Comparison of ENCODE assay signal across 12 cellular contexts in genomic region chr11:44622721-44623258, GRCh38. TPM values are rescaled to one million over a fixed set of nuclear protein-coding genes. Genes with fewer than 3 reads are reported as not detected.
A peak's percentile ranks its signal among the peaks of the same experiment; 100 is the strongest.
DNase-seq lines count a peak whose midpoint lies in the region; ATAC-seq and TF ChIP-seq lines count a peak whose summit lies in the region.
"Had no signal": no experiment of that assay in that cellular context is flagged by ENCODE, and none has a peak within 500 bp of the region (broad histone marks: within the 10 kb centered on the region; RNA-seq: fewer than 3 reads in every experiment).

No MANE protein-coding gene starts in this region.

- TF ChIP-seq CTCF in neural progenitor cell (IDR thresholded peaks at IDR 0.05) = no peak
- TF ChIP-seq CTCF in MCF 10A (IDR thresholded peaks at IDR 0.05; ENCODE audit: unreplicated experiment) = no peak

- H2AFZ ChIP-seq in neural progenitor cell (replicated peaks) = no peak overlapping the region
- H2AFZ ChIP-seq: PC-9 had no signal

- H3F3A ChIP-seq in neural progenitor cell (ENCODE audit: low read depth) = no peaks in the 10 kb centered on the region

- peaks cover 4% of the 10 kb centered on the region for H3K4me1 Mint-ChIP-seq in central memory CD8-positive, alpha-beta T cell
- peaks cover 56% of the 10 kb centered on the region for H3K4me1 Mint-ChIP-seq in neural progenitor cell
- no peaks in the 10 kb centered on the region for H3K4me1 Mint-ChIP-seq in MCF 10A (ENCODE audit: insufficient read depth, unreplicated experiment)

- H4K20me1 ChIP-seq in BLaER1 treated with 17β-estradiol and CSF1 and Interleukin-3, amounts not matched to agents 10 nM and 100 nM = peaks cover 0 to 19% (median 0%) of the 10 kb centered on the region in 11 experiments; a peak in 6 of 22 replicates
- no peaks in the 10 kb centered on the region for H4K20me1 ChIP-seq in neural progenitor cell (ENCODE audit: low read depth)

- H3K27me3 Mint-ChIP-seq in central memory CD8-positive, alpha-beta T cell = no peaks in the 10 kb centered on the region
- H3K27me3 Mint-ChIP-seq in neural progenitor cell (ENCODE audit: insufficient read depth, low read depth) (peaks cover 19% of the 10 kb centered on the region), MCF 10A (ENCODE audit: insufficient read depth, unreplicated experiment) (no peaks in the 10 kb centered on the region)

- peaks cover 16% of the 10 kb centered on the region for H3K36me3 Mint-ChIP-seq in central memory CD8-positive, alpha-beta T cell (ENCODE audit: insufficient read depth)
- H3K36me3 Mint-ChIP-seq in neural progenitor cell = peaks cover 5% of the 10 kb centered on the region
- peaks cover 20% of the 10 kb centered on the region for H3K36me3 Mint-ChIP-seq in MCF 10A (ENCODE audit: insufficient read depth, unreplicated experiment)

- peaks cover 0 to 14% (median 0%) of the 10 kb centered on the region in 11 experiments; a peak in 4 of 22 replicates for H3K9me3 ChIP-seq in BLaER1 treated with 17β-estradiol and CSF1 and Interleukin-3, amounts not matched to agents 10 nM and 100 nM (replicated peaks in 1 of 11)
- no peaks in the 10 kb centered on the region for H3K9me3 ChIP-seq in neural progenitor cell (ENCODE audit: low read depth)

- POLR2A ChIA-PET in MCF 10A (lab: Yijun Ruan, JAX) = interaction anchor here (0.7 to 1.6 kb wide), 4 partner anchors 11 to 64 kb away, joined by 3 to 7 read pairs (median 4); partner anchors contain the start of gene CD82

- H3K36me3 ChIP-seq in BLaER1 treated with 17β-estradiol and CSF1 and Interleukin-3, amounts not matched to agents 10 nM and 100 nM = peaks cover 0 to 7% (median 0%) of the 10 kb centered on the region in 11 experiments; a peak in 3 of 22 replicates
- H3K36me3 ChIP-seq in neural progenitor cell = no peaks in the 10 kb centered on the region

- H3K4me1 ChIP-seq in BLaER1 treated with 17β-estradiol and CSF1 and Interleukin-3, amounts not matched to agents 10 nM and 100 nM = peaks cover 28 to 74% (median 70%) of the 10 kb centered on the region in 10 experiments
- H3K4me1 ChIP-seq in neural progenitor cell = peaks cover 3% of the 10 kb centered on the region

- TF ChIP-seq POLR2A in GM19099 (IDR thresholded peaks at IDR 0.05; ENCODE audit: extremely low read depth, insufficient read length, low read depth) = peak; percentile 15

- peak overlapping the region; percentile 43 to 92 (median 86) for H3K4me2 ChIP-seq in BLaER1 treated with 17β-estradiol and CSF1 and Interleukin-3, amounts not matched to agents 10 nM and 100 nM
- no peak overlapping the region for H3K4me2 ChIP-seq in neural progenitor cell
- H3K4me2 ChIP-seq: PC-9 had no signal

- H3K27me3 ChIP-seq in BLaER1 treated with 17β-estradiol and CSF1 and Interleukin-3, amounts not matched to agents 10 nM and 100 nM = peaks cover 0 to 6% (median 0%) of the 10 kb centered on the region in 11 experiments; a peak in 1 of 22 replicates
- H3K27me3 ChIP-seq in neural progenitor cell = no peaks in the 10 kb centered on the region

- no TSS peak for BruUV-seq in MCF 10A (replicated peaks; lab: Mats Ljungman, UMichigan)

- no peak overlapping the region for H3K4me3 ChIP-seq in BLaER1 treated with 17β-estradiol and CSF1 and Interleukin-3, amounts not matched to agents 10 nM and 100 nM
- no peak overlapping the region for H3K4me3 ChIP-seq in neural progenitor cell
- H3K4me3 ChIP-seq: PC-9 had no signal

- no peak for ATAC-seq in central memory CD8-positive, alpha-beta T cell (replicated peaks; ENCODE audit: extremely low read depth, poor library complexity, severe bottlenecking)

- H3K4me3 Mint-ChIP-seq in central memory CD8-positive, alpha-beta T cell = no peak overlapping the region
- H3K4me3 Mint-ChIP-seq in neural progenitor cell (no peak overlapping the region), MCF 10A (ENCODE audit: unreplicated experiment) (no peak overlapping the region)

- H3K79me2 ChIP-seq in neural progenitor cell (ENCODE audit: low read depth) = no peaks in the 10 kb centered on the region

- peak overlapping the region; percentile 32 for H3K27ac Mint-ChIP-seq in central memory CD8-positive, alpha-beta T cell (ENCODE audit: low read depth)
- H3K27ac Mint-ChIP-seq in neural progenitor cell (peak overlapping the region; percentile 46), MCF 10A (ENCODE audit: low read depth, unreplicated experiment) (no peak overlapping the region)

- peak overlapping the region in 3 of 11 experiments; percentile 27 to 64 (median 49); a peak in 2 of 22 replicates for H3K27ac ChIP-seq in BLaER1 treated with 17β-estradiol and CSF1 and Interleukin-3, amounts not matched to agents 10 nM and 100 nM
- H3K27ac ChIP-seq in neural progenitor cell = no peak overlapping the region
- H3K27ac ChIP-seq: PC-9 had no signal

- peak; percentile 2 to 5 for DNase-seq in central memory CD8-positive, alpha-beta T cell (ENCODE audit: low spot score in 2 of 2)
- DNase-seq in neural progenitor cell (ENCODE audit: low spot score) (no peak), AG08395 (ENCODE audit: low spot score) (no peak), NCI-H2196 treated with DMSO at 0.1 percent for 48 hours (lab: John Stamatoyannopoulos, UW; ENCODE audit: unreplicated experiment) (no peak), MCF 10A (ENCODE audit: unreplicated experiment) (no peak)
- DNase-seq in activated CD4-positive, CD25-positive, alpha-beta regulatory T cell (lab: John Stamatoyannopoulos, UW) = no peak
- DNase-seq: activated gamma-delta T cell treated with Interleukin-2 at 50 U/mL for 16 hours, mammary epithelial cell, PC-9, T1000 had no signal

- H3K9me3 Mint-ChIP-seq in central memory CD8-positive, alpha-beta T cell = no peaks in the 10 kb centered on the region
- peaks cover 3% of the 10 kb centered on the region for H3K9me3 Mint-ChIP-seq in neural progenitor cell
- H3K9me3 Mint-ChIP-seq in MCF 10A (ENCODE audit: unreplicated experiment) = no peaks in the 10 kb centered on the region

- CTCF ChIA-PET in MCF 10A (lab: Yijun Ruan, JAX) = interaction anchor here (0.5 to 6.2 kb wide), 11 partner anchors 10 to 528 kb away, joined by 3 to 36 read pairs (median 3); no protein-coding TSS in a partner anchor

- peak overlapping the region in 1 of 11 experiments; percentile 24; a peak in 1 of 22 replicates for H3K9ac ChIP-seq in BLaER1 treated with 17β-estradiol and CSF1 and Interleukin-3, amounts not matched to agents 10 nM and 100 nM
- no peak overlapping the region for H3K9ac ChIP-seq in neural progenitor cell

- intact Hi-C loops in MCF 10A (cut with micrococcal nuclease) = loop anchor here (5.0 kb wide), 1 partner anchor 105 kb away; the partner anchor contains the start of gene TSPAN18

RNA-seq across cellular contexts. Expression of gene CD82, which starts 57.3 kb away (rescaled TPM):
- total RNA-seq in neural progenitor cell (ENCODE audit: low replicate concordance) (8.8 and 16.2 TPM in 2 replicates), MCF 10A (2022) (50.9 and 114 TPM in 2 replicates)

Comparison
In these comparisons a context has a peak if more than half of its experiments do, and no peak if none do; other contexts are left out.
1. DNase-seq: peak in central memory CD8-positive, alpha-beta T cell (2 of 2); none in neural progenitor cell (single experiment), AG08395 (single experiment), activated CD4-positive, CD25-positive, alpha-beta regulatory T cell (0 of 4), NCI-H2196 treated with DMSO at 0.1 percent for 48 hours (single experiment) and MCF 10A (single experiment).